ENCODE assay signal across 1 cellular context in genomic region chr6:17086469-17086868, GRCh38.
TF ChIP-seq lines count a peak whose summit lies in the region.

No MANE protein-coding gene starts in this region.

TF ChIP-seq in SK-N-SH treated with all-trans-retinoic acid at 6 μM for 48 hours, 23 proteins besides CTCF, POLR2A, EP300 and RAD21 (continued from another document):
- TF ChIP-seq, protein P1, sequence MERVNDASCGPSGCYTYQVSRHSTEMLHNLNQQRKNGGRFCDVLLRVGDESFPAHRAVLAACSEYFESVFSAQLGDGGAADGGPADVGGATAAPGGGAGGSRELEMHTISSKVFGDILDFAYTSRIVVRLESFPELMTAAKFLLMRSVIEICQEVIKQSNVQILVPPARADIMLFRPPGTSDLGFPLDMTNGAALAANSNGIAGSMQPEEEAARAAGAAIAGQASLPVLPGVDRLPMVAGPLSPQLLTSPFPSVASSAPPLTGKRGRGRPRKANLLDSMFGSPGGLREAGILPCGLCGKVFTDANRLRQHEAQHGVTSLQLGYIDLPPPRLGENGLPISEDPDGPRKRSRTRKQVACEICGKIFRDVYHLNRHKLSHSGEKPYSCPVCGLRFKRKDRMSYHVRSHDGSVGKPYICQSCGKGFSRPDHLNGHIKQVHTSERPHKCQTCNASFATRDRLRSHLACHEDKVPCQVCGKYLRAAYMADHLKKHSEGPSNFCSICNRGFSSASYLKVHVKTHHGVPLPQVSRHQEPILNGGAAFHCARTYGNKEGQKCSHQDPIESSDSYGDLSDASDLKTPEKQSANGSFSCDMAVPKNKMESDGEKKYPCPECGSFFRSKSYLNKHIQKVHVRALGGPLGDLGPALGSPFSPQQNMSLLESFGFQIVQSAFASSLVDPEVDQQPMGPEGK (CRISPR knock-in tag; IDR thresholded peaks at IDR 0.05; ENCODE audit: borderline replicate concordance): no peak
TF ChIP-seq in SK-N-SH treated with all-trans-retinoic acid at 6 μM for 48 hours: peak in this region for 0.
